8 cellular contexts compared by ENCODE assay signal in genomic region chr19:12939292-12939606, GRCh38.
DNase-seq lines count a peak whose midpoint lies in the region; ATAC-seq lines count a peak whose summit lies in the region.

No MANE protein-coding gene starts in this region.

- peak overlapping the region; percentile 11 for H3K27ac ChIP-seq in HUES48 (ENCODE audit: low read depth, low read length)

- H3K9me3 ChIP-seq in HUES48 (ENCODE audit: control insufficient read depth, insufficient read depth, low read length) = no peaks in the 10 kb centered on the region

- peaks cover 53% of the 10 kb centered on the region for H3K36me3 ChIP-seq in HUES48 (ENCODE audit: control insufficient read depth, insufficient read depth, low read length)

- ATAC-seq in HG03135 (IDR thresholded peaks at IDR 0.05; ENCODE audit: unreplicated experiment) (no peak), HG03521 (IDR thresholded peaks at IDR 0.05; ENCODE audit: unreplicated experiment) (no peak), HG03025 (IDR thresholded peaks at IDR 0.05; ENCODE audit: low FRiP score, unreplicated experiment) (no peak)

- DNase-seq in activated CD8-positive, alpha-beta memory T cell treated with anti-CD3 and anti-CD28 coated beads, Interleukin-2, amount 50 U/mL, for 4 hours = peak; percentile 41
- DNase-seq in fibroblast of peridontal ligament (ENCODE audit: extremely low read depth) (peak; percentile 47), non-pigmented ciliary epithelial cell (ENCODE audit: low read depth) (peak; percentile 26), middle frontal gyrus (ENCODE audit: extremely low spot score, low spot score) (no peak)

- H3K9ac ChIP-seq in HUES48 (ENCODE audit: low read depth, low read length) = peak overlapping the region; percentile 93

- H3K27me3 ChIP-seq in HUES48 (ENCODE audit: control insufficient read depth, insufficient read depth, low read length) = no peaks in the 10 kb centered on the region

- peaks cover 17% of the 10 kb centered on the region for H3K4me1 ChIP-seq in HUES48 (ENCODE audit: control insufficient read depth, insufficient read depth, low read length)

- H3K4me3 ChIP-seq in HUES48 (ENCODE audit: low read depth, low read length) = peak overlapping the region; percentile 98
